21 cellular contexts compared by ENCODE assay signal in genomic region chr18:44393406-44393805, GRCh38.
"Had no signal": no experiment of that assay in that cellular context is flagged by ENCODE, and none has a peak within 500 bp of the region (broad histone marks: within the 10 kb centered on the region; RNA-seq: fewer than 3 reads in every experiment).

No MANE protein-coding gene starts in this region.

- H3K4me1 Mint-ChIP-seq: stimulated activated naive CD8-positive, alpha-beta T cell treated with anti-CD3 and anti-CD28 coated beads, Interleukin-15, amount 100 ng/mL, for 72 hours had no signal

- H3K79me2 ChIP-seq: hepatocyte had no signal

- H3K4me1 ChIP-seq: foreskin keratinocyte, prostate gland, spleen, testis, tibial nerve had no signal

- H3K4me2 ChIP-seq: hepatocyte had no signal

- H3K27me3 Mint-ChIP-seq: stimulated activated naive CD8-positive, alpha-beta T cell treated with anti-CD3 and anti-CD28 coated beads, Interleukin-15, amount 100 ng/mL, for 72 hours had no signal

- H3K9me3 Mint-ChIP-seq: endodermal cell; naive B cell; stimulated activated naive B cell treated with anti-CD40 and anti-IgM and Interleukin-4, amounts not matched to agents 10 μg/mL and 1 μg/mL and 100 μg/mL, for 72 hours; stimulated activated naive CD8-positive, alpha-beta T cell treated with anti-CD3 and anti-CD28 coated beads, Interleukin-15, amount 100 ng/mL, for 72 hours had no signal

- ATAC-seq: foreskin keratinocyte; left ventricle myocardium superior; sciatic nerve; stimulated activated naive B cell treated with anti-CD40 and anti-IgM and Interleukin-4, amounts not matched to agents 10 μg/mL and 1 μg/mL and 100 μg/mL, for 72 hours; stimulated activated naive CD8-positive, alpha-beta T cell treated with anti-CD3 and anti-CD28 coated beads, Interleukin-15, amount 100 ng/mL, for 72 hours had no signal

- H3K36me3 Mint-ChIP-seq: naive B cell; stimulated activated naive B cell treated with anti-CD40 and anti-IgM and Interleukin-4, amounts not matched to agents 10 μg/mL and 1 μg/mL and 100 μg/mL, for 72 hours had no signal

- H3K4me3 ChIP-seq: coronary artery, hepatocyte, lung, prostate gland, spleen, testis, tibial nerve had no signal

- DNase-seq: central memory CD4-positive, alpha-beta T cell; effector CD4-positive, alpha-beta T cell; endodermal cell; erythroblast; foreskin keratinocyte; left ventricle myocardium superior; mesenchymal stem cell; naive B cell; retina; spleen; stimulated activated CD4-positive, alpha-beta T cell treated with anti-CD3 and anti-CD28 coated beads, Interleukin-2, amount 100 ng/mL, for 24 hours; stimulated activated CD4-positive, alpha-beta T cell treated with anti-CD3 and anti-CD28 coated beads, Interleukin-4, amount 100 ng/mL, for 4 hours; stimulated activated naive B cell treated with anti-CD40 and anti-IgM and Interleukin-4, amounts not matched to agents 10 μg/mL and 1 μg/mL and 100 μg/mL, for 72 hours; stimulated activated naive CD8-positive, alpha-beta T cell treated with anti-CD3 and anti-CD28 coated beads, Interleukin-15, amount 100 ng/mL, for 72 hours; testis had no signal

- H3K36me3 ChIP-seq: prostate gland, spleen, tibial nerve had no signal

- H3K27ac ChIP-seq: coronary artery, foreskin keratinocyte, hepatocyte, prostate gland, spleen, testis, tibial nerve had no signal

- H3K27ac Mint-ChIP-seq: endodermal cell; naive B cell; stimulated activated naive B cell treated with anti-CD40 and anti-IgM and Interleukin-4, amounts not matched to agents 10 μg/mL and 1 μg/mL and 100 μg/mL, for 72 hours; stimulated activated naive CD8-positive, alpha-beta T cell treated with anti-CD3 and anti-CD28 coated beads, Interleukin-15, amount 100 ng/mL, for 72 hours had no signal

- H3K4me3 Mint-ChIP-seq: endodermal cell; naive B cell; stimulated activated naive B cell treated with anti-CD40 and anti-IgM and Interleukin-4, amounts not matched to agents 10 μg/mL and 1 μg/mL and 100 μg/mL, for 72 hours; stimulated activated naive CD8-positive, alpha-beta T cell treated with anti-CD3 and anti-CD28 coated beads, Interleukin-15, amount 100 ng/mL, for 72 hours had no signal

- H2AFZ ChIP-seq: hepatocyte had no signal

- H3K27me3 ChIP-seq: foreskin keratinocyte, hepatocyte, spleen, testis, tibial nerve had no signal

- H3K9me3 ChIP-seq: prostate gland, spleen, testis, tibial nerve had no signal
